In the genomic region with DNA sequence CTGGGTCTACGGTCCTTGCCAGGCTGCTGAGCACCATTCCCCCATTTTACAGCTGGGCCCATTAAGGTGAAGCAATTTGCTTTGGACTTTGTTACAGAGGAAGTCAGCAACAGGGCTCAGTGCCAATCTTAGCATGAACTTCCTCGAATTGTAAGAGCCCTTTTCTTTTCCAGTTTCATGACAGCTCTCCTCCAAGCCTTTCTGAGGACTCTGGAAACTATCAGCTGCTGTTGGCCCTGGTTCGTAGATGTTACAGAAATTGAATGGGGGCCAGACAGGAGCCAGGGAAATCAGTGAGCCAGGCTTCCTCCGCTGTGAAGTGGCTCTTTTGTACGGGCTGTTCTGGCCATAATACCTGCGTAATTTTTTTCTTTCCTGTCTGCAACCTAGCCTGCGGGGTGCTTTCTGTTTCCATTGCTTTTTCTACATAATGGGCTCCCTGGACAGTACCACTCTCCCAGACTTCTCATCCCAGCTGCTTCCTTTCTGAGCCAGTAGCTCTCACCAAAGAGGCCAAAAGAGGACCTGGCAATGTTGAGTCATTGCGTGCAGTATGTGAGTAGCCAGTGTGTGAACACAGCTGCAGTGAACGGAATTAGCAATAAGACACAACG, we compare ENCODE assay signal across 9 cellular contexts.
DNase-seq lines count a peak whose midpoint lies in the region; ATAC-seq and TF ChIP-seq lines count a peak whose summit lies in the region.
"Had no signal": no experiment of that assay in that cellular context is flagged by ENCODE, and none has a peak within 500 bp of the region (broad histone marks: within the 10 kb centered on the region; RNA-seq: fewer than 3 reads in every experiment).

No MANE protein-coding gene starts in this region.

- no peak for TF ChIP-seq EP300 in upper lobe of left lung (IDR thresholded peaks at IDR 0.05)

- H3K4me1 ChIP-seq in upper lobe of left lung: peaks cover 8 to 18% (median 11%) of the 10 kb centered on the region in 4 donors
- H3K4me1 ChIP-seq: neural progenitor cell had no signal

- no peaks in the 10 kb centered on the region for H3K9me3 ChIP-seq in upper lobe of left lung

- no peak for TF ChIP-seq POLR2A in upper lobe of left lung (IDR thresholded peaks at IDR 0.05)

- H3K36me3 ChIP-seq in upper lobe of left lung: no peaks in the 10 kb centered on the region
- H3K36me3 ChIP-seq: neural progenitor cell had no signal

- H3K27ac ChIP-seq in upper lobe of left lung: peak overlapping the region; percentile 28 to 53 (median 44)
- H3K27ac ChIP-seq: neural progenitor cell had no signal

- peak; percentile 92 for DNase-seq in NCI-H1092 (lab: John Stamatoyannopoulos, UW)
- peak; percentile 64 for DNase-seq in astrocyte of the hippocampus (ENCODE audit: low read depth, low spot score)
- DNase-seq in left kidney (ENCODE audit: low read depth, low spot score): peak; percentile 9
- DNase-seq in upper lobe of left lung: peak in 1 of 2 donors; percentile 39
- DNase-seq in NCI-H2171 treated with DMSO at 0.1 percent for 48 hours (lab: John Stamatoyannopoulos, UW): no peak
- no peak for DNase-seq in KBM-7
- DNase-seq: central memory CD4-positive, alpha-beta T cell had no signal

- ATAC-seq in upper lobe of left lung (ENCODE audit: low FRiP score in 2 of 2) (peak; percentile 76 to 82), GM19467 (IDR thresholded peaks at IDR 0.05; ENCODE audit: unreplicated experiment) (no peak)

- no peaks in the 10 kb centered on the region for H3K27me3 ChIP-seq in upper lobe of left lung
- H3K27me3 ChIP-seq: neural progenitor cell had no signal

- H3K4me3 ChIP-seq in upper lobe of left lung: peak overlapping the region in 2 of 4 donors; percentile 11 to 19
- H3K4me3 ChIP-seq: neural progenitor cell had no signal

- in situ Hi-C loops in KBM-7 (cut with MboI; ENCODE audit: low pct_unique_long_range_greater_than_20kb, low sequenced_read_pairs): no loop called here

- TF ChIP-seq CTCF in upper lobe of left lung (IDR thresholded peaks at IDR 0.05): no peak

- 39 to 40% methylated on average over 10 of the region's 10 CpGs for WGBS in upper lobe of left lung, 2 donors

Comparison
In these comparisons a context has a peak if more than half of its experiments do, and no peak if none do; other contexts are left out.
1. DNase-seq: peak in NCI-H1092 (single experiment), astrocyte of the hippocampus (single experiment) and left kidney (single experiment); none in NCI-H2171 treated with DMSO at 0.1 percent for 48 hours (single experiment) and KBM-7 (single experiment).